5 cellular contexts compared by ENCODE assay signal in genomic region chr2:4018535-4018934, GRCh38.
"Had no signal": no experiment of that assay in that cellular context is flagged by ENCODE, and none has a peak within 500 bp of the region (broad histone marks: within the 10 kb centered on the region; RNA-seq: fewer than 3 reads in every experiment).

No MANE protein-coding gene starts in this region.

- H3K27ac ChIP-seq: HL-60 had no signal

- DNase-seq: IMR-90, KBM-7, KG1 had no signal

- H3K4me3 ChIP-seq: K562 had no signal
